ENCODE assay signal across 15 cellular contexts in the genomic region with DNA sequence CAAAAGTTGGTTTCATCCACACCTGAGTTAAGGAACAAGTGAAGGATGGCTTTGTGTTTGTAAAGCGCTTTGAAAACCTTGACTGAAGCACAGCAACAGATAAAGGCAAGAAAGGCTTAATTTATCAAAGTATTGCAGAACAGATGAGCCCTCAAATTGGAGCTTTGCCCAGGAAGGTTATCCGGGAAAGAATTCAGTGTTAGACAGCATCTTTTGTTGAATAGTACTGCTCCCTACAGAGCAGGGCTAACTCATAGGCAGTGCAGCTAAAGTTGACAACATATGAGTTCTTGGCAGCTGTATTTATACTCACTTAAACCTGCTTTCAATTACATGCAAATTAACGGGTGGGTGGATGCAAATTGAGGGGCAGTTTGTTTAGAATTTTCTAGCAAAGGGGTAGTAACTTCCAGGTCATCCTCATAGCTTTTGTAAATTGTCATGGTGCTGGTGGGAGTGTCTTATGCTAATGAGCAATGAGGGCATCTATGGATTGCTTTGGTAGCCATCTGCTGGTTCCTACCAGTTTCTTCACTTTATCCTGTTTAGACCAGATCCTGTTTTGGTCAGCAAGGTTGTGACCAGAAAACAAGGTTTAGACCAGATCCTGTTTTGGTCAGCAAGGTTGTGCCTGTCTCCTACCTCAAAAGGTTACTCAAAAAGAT.
"Had no signal": no experiment of that assay in that cellular context is flagged by ENCODE, and none has a peak within 500 bp of the region (broad histone marks: within the 10 kb centered on the region; RNA-seq: fewer than 3 reads in every experiment).

No MANE protein-coding gene starts in this region.

- DNase-seq: activated CD4-positive, alpha-beta memory T cell treated with anti-CD3 and anti-CD28 coated beads for 36 hours; activated CD4-positive, alpha-beta T cell treated with anti-CD3 and anti-CD28 coated beads for 1 hour; activated gamma-delta T cell treated with Interleukin-2 at 50 U/mL for 16 hours; activated T-cell treated with anti-CD3 and anti-CD28 coated beads, Interleukin-2, amount 50 U/mL, for 48 hours; effector CD4-positive, alpha-beta T cell; left ventricle myocardium superior; mesenchymal stem cell; nephron progenitor cell; stimulated activated CD4-positive, alpha-beta T cell treated with anti-CD3 and anti-CD28 coated beads, Interleukin-2, amount 100 ng/mL, for 48 hours; stimulated activated naive CD4-positive, alpha-beta T cell treated with Interleukin-2 at 50 U/mL for 16 hours; upper lobe of left lung had no signal

- H3K4me3 ChIP-seq: ascending aorta, coronary artery, hepatocyte, suprapubic skin, upper lobe of left lung had no signal

- H3K27me3 ChIP-seq: ascending aorta, hepatocyte, upper lobe of left lung had no signal

- H3K9me3 Mint-ChIP-seq: activated CD4-positive, alpha-beta memory T cell treated with anti-CD3 and anti-CD28 coated beads for 36 hours; nephron progenitor cell had no signal

- H3K36me3 ChIP-seq: ascending aorta, suprapubic skin, upper lobe of left lung had no signal

- H3K4me1 ChIP-seq: ascending aorta, suprapubic skin, upper lobe of left lung had no signal

- H3K4me3 Mint-ChIP-seq: activated CD4-positive, alpha-beta memory T cell treated with anti-CD3 and anti-CD28 coated beads for 36 hours; nephron progenitor cell had no signal

- H3K36me3 Mint-ChIP-seq: activated CD4-positive, alpha-beta memory T cell treated with anti-CD3 and anti-CD28 coated beads for 36 hours had no signal

- H3K9me3 ChIP-seq: ascending aorta, suprapubic skin, upper lobe of left lung had no signal

- ATAC-seq: left ventricle myocardium superior had no signal

- H3K27ac ChIP-seq: ascending aorta, coronary artery, hepatocyte, suprapubic skin, upper lobe of left lung had no signal

- H3K27ac Mint-ChIP-seq: activated CD4-positive, alpha-beta memory T cell treated with anti-CD3 and anti-CD28 coated beads for 36 hours; nephron progenitor cell had no signal
